Comparison of ENCODE assay signal across 14 cellular contexts in the genomic region with DNA sequence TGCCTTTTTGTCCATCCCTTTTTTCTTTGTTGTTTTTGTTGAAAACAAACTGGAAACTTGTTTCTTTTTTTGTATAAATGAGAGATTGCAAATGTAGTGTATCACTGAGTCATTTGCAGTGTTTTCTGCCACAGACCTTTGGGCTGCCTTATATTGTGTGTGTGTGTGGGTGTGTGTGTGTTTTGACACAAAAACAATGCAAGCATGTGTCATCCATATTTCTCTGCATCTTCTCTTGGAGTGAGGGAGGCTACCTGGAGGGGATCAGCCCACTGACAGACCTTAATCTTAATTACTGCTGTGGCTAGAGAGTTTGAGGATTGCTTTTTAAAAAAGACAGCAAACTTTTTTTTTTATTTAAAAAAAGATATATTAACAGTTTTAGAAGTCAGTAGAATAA. TPM values are rescaled to one million over a fixed set of nuclear protein-coding genes. Genes with fewer than 3 reads are reported as not detected.
DNase-seq lines count a peak whose midpoint lies in the region; ATAC-seq, FAIRE-seq and TF ChIP-seq lines count a peak whose summit lies in the region.
"Had no signal": no experiment of that assay in that cellular context is flagged by ENCODE, and none has a peak within 500 bp of the region (broad histone marks: within the 10 kb centered on the region; RNA-seq: fewer than 3 reads in every experiment).

No MANE protein-coding gene starts in this region.

- H3K27me3 ChIP-seq in HepG2 (ENCODE audit: control insufficient read depth in 1 of 2, insufficient read depth in 2 of 2, low read length in 2 of 2) (no peaks in the 10 kb centered on the region; a peak in 1 of 5 replicates), right lobe of liver (peaks cover 0 to 12% of the 10 kb centered on the region in 2 donors), brain microvascular endothelial cell (replicated peaks) (no peaks in the 10 kb centered on the region), testis (no peaks in the 10 kb centered on the region), left lung (peaks cover 16 to 74% of the 10 kb centered on the region in 2 donors)

- TF ChIP-seq EP300 in HepG2 (IDR thresholded peaks at IDR 0.05; ENCODE audit: low read depth in 2 of 2, low read length in 2 of 2) (no peak), HepG2 (CRISPR knock-in tag; IDR thresholded peaks at IDR 0.05; ENCODE audit: borderline replicate concordance) (no peak)

- TF ChIP-seq CTCF in HepG2 (CRISPR knock-in tag; IDR thresholded peaks at IDR 0.05) (no peak), right lobe of liver (IDR thresholded peaks at IDR 0.05) (no peak), brain microvascular endothelial cell (IDR thresholded peaks at IDR 0.05; ENCODE audit: low read depth, low read length, missing control alignments) (no peak), nephron progenitor cell (IDR thresholded peaks at IDR 0.05) (no peak), GM20000 (IDR thresholded peaks at IDR 0.05; ENCODE audit: extremely low read depth, missing control alignments) (no peak), testis (IDR thresholded peaks at IDR 0.05) (no peak), left lung (IDR thresholded peaks at IDR 0.05) (no peak)

- peak overlapping the region; percentile 56 for H3K4me2 ChIP-seq in HepG2 (ENCODE audit: low read depth, low read length)

- peak; percentile 35 to 58; a peak in 2 of 4 replicates for TF ChIP-seq POLR2A in HepG2 (IDR thresholded peaks at IDR 0.05; ENCODE audit: insufficient read depth in 1 of 2, low read depth in 2 of 2, low read length in 2 of 2)
- TF ChIP-seq POLR2A in right lobe of liver (IDR thresholded peaks at IDR 0.05): no peak
- no peak for TF ChIP-seq POLR2A in testis (IDR thresholded peaks at IDR 0.05)

- peaks cover 56% of the 10 kb centered on the region for H3K4me1 Mint-ChIP-seq in nephron progenitor cell

- H3K4me3 ChIP-seq in HepG2 (replicated peaks in 1 of 3; ENCODE audit: insufficient read depth in 1 of 3, low read depth in 2 of 3, low read length in 3 of 3): peak overlapping the region; percentile 9 to 99 (median 22); a peak in 2 of 6 replicates
- no peak overlapping the region for H3K4me3 ChIP-seq in right lobe of liver
- H3K4me3 ChIP-seq in brain microvascular endothelial cell (ENCODE audit: low read depth, low read length): no peak overlapping the region
- no peak overlapping the region for H3K4me3 ChIP-seq in testis
- no peak overlapping the region for H3K4me3 ChIP-seq in left lung
- H3K4me3 ChIP-seq: HAP-1 had no signal

- no peak overlapping the region for H2AFZ ChIP-seq in HepG2 (ENCODE audit: low read length)

- H3K79me2 ChIP-seq in HepG2 (ENCODE audit: insufficient read depth, low read length): peaks cover 41% of the 10 kb centered on the region

- peaks cover 54% of the 10 kb centered on the region for H4K20me1 ChIP-seq in HepG2 (ENCODE audit: insufficient read depth, low read length)

- H3K4me1 ChIP-seq in HepG2 (ENCODE audit: insufficient read depth, low read length) (peaks cover 46% of the 10 kb centered on the region), right lobe of liver (peaks cover 0 to 12% (median 0%) of the 10 kb centered on the region in 4 donors), testis (no peaks in the 10 kb centered on the region), left lung (no peaks in the 10 kb centered on the region)
- H3K4me1 ChIP-seq: HAP-1 had no signal

- ATAC-seq in HepG2 (no peak), right lobe of liver (no peak), left lung (no peak), HG03175 (IDR thresholded peaks at IDR 0.05; ENCODE audit: unreplicated experiment) (no peak)
- ATAC-seq: left colon had no signal

- peak overlapping the region; percentile 25 for H3K27ac ChIP-seq in HepG2 (ENCODE audit: extremely low read length, insufficient read depth, low read length)
- no peak overlapping the region for H3K27ac ChIP-seq in right lobe of liver
- peak overlapping the region; percentile 57 for H3K27ac ChIP-seq in brain microvascular endothelial cell
- no peak overlapping the region for H3K27ac ChIP-seq in testis
- H3K27ac ChIP-seq in left lung: no peak overlapping the region

- H3K27ac Mint-ChIP-seq in nephron progenitor cell: no peak overlapping the region
- H3K27ac Mint-ChIP-seq: naive B cell; stimulated activated naive CD8-positive, alpha-beta T cell treated with anti-CD3 and anti-CD28 coated beads, Interleukin-15, Interleukin-2, amounts not matched to agents 100 ng/mL and 50 ng/mL, for 24 hours had no signal

- POLR2A ChIA-PET in HepG2 (lab: Yijun Ruan, JAX): interaction anchor here (0.7 to 6.9 kb wide), 8 partner anchors 18 to 414 kb away, joined by 3 to 96 read pairs (median 4); no protein-coding TSS in a partner anchor

- intact Hi-C loops in HepG2 (cut with micrococcal nuclease; ENCODE audit: unreplicated experiment): loop anchor here (1.0 to 5.0 kb wide), 5 partner anchors 25 to 415 kb away; no protein-coding TSS in a partner anchor
- intact Hi-C loops in right lobe of liver (cut with DNase I): no loop called here
- intact Hi-C loops in testis (cut with DNase I; ENCODE audit: low total_unique reads): no loop called here
- intact Hi-C loops in left lung (cut with DNase I): no loop called here

- H3K36me3 Mint-ChIP-seq in nephron progenitor cell (ENCODE audit: low read depth): peaks cover 19% of the 10 kb centered on the region

- in situ Hi-C loops in HepG2 (cut with HindIII; ENCODE audit: extremely low pct_ligation_motif_present, low pct_unique_long_range_greater_than_20kb) (no loop called here), brain microvascular endothelial cell (cut with HindIII; ENCODE audit: low pct_ligation_motif_present, low sequenced_read_pairs) (loop anchor here (25.0 kb wide), 1 partner anchor 412 kb away; no protein-coding TSS in a partner anchor)

- H3K36me3 ChIP-seq in HepG2 (replicated peaks in 1 of 2; ENCODE audit: control insufficient read depth in 1 of 2, insufficient read depth in 2 of 2, low read length in 2 of 2) (peaks cover 10 to 20% of the 10 kb centered on the region in 2 experiments), right lobe of liver (no peaks in the 10 kb centered on the region), brain microvascular endothelial cell (replicated peaks) (peaks cover 16% of the 10 kb centered on the region), testis (ENCODE audit: low read depth, missing control alignments) (no peaks in the 10 kb centered on the region), left lung (no peaks in the 10 kb centered on the region)
- H3K36me3 ChIP-seq: HAP-1 had no signal

- no peaks in the 10 kb centered on the region for H3K9me3 Mint-ChIP-seq in nephron progenitor cell
- H3K9me3 Mint-ChIP-seq: stimulated activated naive CD8-positive, alpha-beta T cell treated with anti-CD3 and anti-CD28 coated beads, Interleukin-15, Interleukin-2, amounts not matched to agents 100 ng/mL and 50 ng/mL, for 24 hours had no signal

- BruUV-seq in HepG2 (replicated peaks; lab: Mats Ljungman, UMichigan): no TSS peak

- no peak overlapping the region; the same call in 1 of the 2 replicates for H3K9ac ChIP-seq in HepG2 (ENCODE audit: insufficient read depth, low read depth, low read length)

- DNase-seq in HepG2 (ENCODE audit: low spot score): peak; percentile 32
- no peak for DNase-seq in right lobe of liver
- no peak for DNase-seq in brain microvascular endothelial cell
- DNase-seq in nephron progenitor cell: no peak
- DNase-seq in GM20000 (ENCODE audit: low spot score): no peak
- DNase-seq in testis: no peak
- no peak for DNase-seq in left lung
- DNase-seq: Kasumi-1, left colon, naive B cell, NCI-H187 treated with DMSO at 0.1 percent for 48 hours had no signal

- TF ChIP-seq RAD21 in HepG2 (CRISPR knock-in tag; IDR thresholded peaks at IDR 0.05): no peak

- CTCF ChIA-PET in HepG2 (lab: Yijun Ruan, JAX; ENCODE audit: low intra/inter-chr PET ratio, low total read pairs): no interaction called here

- H3K9me3 ChIP-seq in HepG2 (ENCODE audit: low read length) (no peaks in the 10 kb centered on the region), right lobe of liver (no peaks in the 10 kb centered on the region), testis (no peaks in the 10 kb centered on the region), left lung (no peaks in the 10 kb centered on the region)
- H3K9me3 ChIP-seq: HAP-1 had no signal

- peak; percentile 18 for FAIRE-seq in HepG2 (lab: Jason Lieb, UNC)

- H3K4me3 Mint-ChIP-seq in nephron progenitor cell: peak overlapping the region; percentile 55
- H3K4me3 Mint-ChIP-seq: naive B cell; stimulated activated naive CD8-positive, alpha-beta T cell treated with anti-CD3 and anti-CD28 coated beads, Interleukin-15, Interleukin-2, amounts not matched to agents 100 ng/mL and 50 ng/mL, for 24 hours had no signal

- peaks cover 19% of the 10 kb centered on the region for H3K27me3 Mint-ChIP-seq in nephron progenitor cell (ENCODE audit: low read depth, poor library complexity)

TF ChIP-seq in HepG2, 621 proteins besides CTCF, POLR2A, EP300 and RAD21 (continues in another document):
- TF ChIP-seq ZNF775 (CRISPR knock-in tag; IDR thresholded peaks at IDR 0.05; ENCODE audit: borderline replicate concordance): 0 out of 2 replicates have a peak, but pooled peaks have one; percentile 11

RNA-seq across cellular contexts. Expression of gene SOX9, which starts 4.9 kb away (rescaled TPM):
- 27.6 and 40.1 TPM in 2 replicates for total RNA-seq in HepG2 (2016; rRNA removed; fragmentation: Illumina TruSeq; extraction: Trizol)
- total RNA-seq in HepG2 (2016; cell fraction: cytosol; rRNA removed; fragmentation: Illumina TruSeq; extraction: Trizol; ENCODE audit: low read depth): 6.2 and 7.6 TPM in 2 replicates
- 27.6 and 38.4 TPM in 2 replicates for total RNA-seq in HepG2 (2016; cell fraction: insoluble cytoplasmic fraction; rRNA removed; fragmentation: Illumina TruSeq; extraction: Trizol)
- total RNA-seq in HepG2 (2016; cell fraction: membrane; rRNA removed; fragmentation: Illumina TruSeq; extraction: Trizol): 33.8 and 35.1 TPM in 2 replicates
- total RNA-seq in HepG2 (2016; cell fraction: nucleus; rRNA removed; fragmentation: Illumina TruSeq; extraction: Trizol): 41.9 and 42.0 TPM in 2 replicates
- polyA plus RNA-seq in HepG2 (2011; rRNA removed): 16.1 and 18.5 TPM in 2 replicates
- 16.5 and 16.7 TPM in 2 replicates for polyA plus RNA-seq in HepG2 (2011; cell fraction: cytosol; rRNA removed)
- 27.0 and 29.5 TPM in 2 replicates for polyA plus RNA-seq in HepG2 (2011; cell fraction: nucleus; rRNA removed)
- 52.8 and 54.6 TPM in 2 replicates for polyA plus RNA-seq in HepG2 (2012)
- polyA plus RNA-seq in HepG2 (2016; cell fraction: cytosol; fragmentation: Illumina TruSeq; extraction: Trizol; ENCODE audit: low read depth): 4.1 and 5.3 TPM in 2 replicates
- polyA plus RNA-seq in HepG2 (2016; cell fraction: insoluble cytoplasmic fraction; fragmentation: Illumina TruSeq; extraction: Trizol; ENCODE audit: low read depth): 85.8 and 117 TPM in 2 replicates
- 19.3 and 23.2 TPM in 2 replicates for polyA plus RNA-seq in HepG2 (2016; cell fraction: membrane; fragmentation: Illumina TruSeq; extraction: Trizol; ENCODE audit: low read depth)
- polyA plus RNA-seq in HepG2 (2016; cell fraction: nucleus; fragmentation: Illumina TruSeq; extraction: Trizol; ENCODE audit: insufficient read depth, low read depth): 116 and 117 TPM in 2 replicates
- 44.5 TPM in 1 of 2 replicates, not detected in the other for polyA minus RNA-seq in HepG2 (2011; rRNA and poly(A)+ RNA removed; ENCODE audit: low replicate concordance)
- polyA minus RNA-seq in HepG2 (2011; cell fraction: cytosol; rRNA and poly(A)+ RNA removed): 90.2 and 106 TPM in 2 replicates
- 25.2 and 26.5 TPM in 2 replicates for polyA minus RNA-seq in HepG2 (2011; cell fraction: nucleus; rRNA and poly(A)+ RNA removed)
- 1 to 10 TPM; 1.2 to 5.9 (median 1.9) TPM for total RNA-seq in right lobe of liver
- total RNA-seq in testis: 100 to 1,000 TPM; 166 to 240 TPM
- 80.0 TPM for polyA plus RNA-seq in testis (ENCODE audit: insufficient read depth, low read depth, low replicate concordance)
- total RNA-seq in left lung: 1 to 10 TPM; 6.6 to 9.6 TPM

Comparison
In these comparisons a context has a peak if more than half of its experiments do, and no peak if none do; other contexts are left out.
1. H3K27ac ChIP-seq: peak in HepG2 (single experiment) and brain microvascular endothelial cell (single experiment); none in right lobe of liver (0 of 3), testis (0 of 2) and left lung (0 of 2).
2. H3K4me3 ChIP-seq: peak in HepG2 (3 of 3); none in right lobe of liver (0 of 3), brain microvascular endothelial cell (single experiment), testis (0 of 2) and left lung (0 of 2).
3. POLR2A ChIP-seq: peak in HepG2 (2 of 2); none in right lobe of liver (single experiment) and testis (single experiment).